ENCODE assay signal across 8 cellular contexts in the genomic region with DNA sequence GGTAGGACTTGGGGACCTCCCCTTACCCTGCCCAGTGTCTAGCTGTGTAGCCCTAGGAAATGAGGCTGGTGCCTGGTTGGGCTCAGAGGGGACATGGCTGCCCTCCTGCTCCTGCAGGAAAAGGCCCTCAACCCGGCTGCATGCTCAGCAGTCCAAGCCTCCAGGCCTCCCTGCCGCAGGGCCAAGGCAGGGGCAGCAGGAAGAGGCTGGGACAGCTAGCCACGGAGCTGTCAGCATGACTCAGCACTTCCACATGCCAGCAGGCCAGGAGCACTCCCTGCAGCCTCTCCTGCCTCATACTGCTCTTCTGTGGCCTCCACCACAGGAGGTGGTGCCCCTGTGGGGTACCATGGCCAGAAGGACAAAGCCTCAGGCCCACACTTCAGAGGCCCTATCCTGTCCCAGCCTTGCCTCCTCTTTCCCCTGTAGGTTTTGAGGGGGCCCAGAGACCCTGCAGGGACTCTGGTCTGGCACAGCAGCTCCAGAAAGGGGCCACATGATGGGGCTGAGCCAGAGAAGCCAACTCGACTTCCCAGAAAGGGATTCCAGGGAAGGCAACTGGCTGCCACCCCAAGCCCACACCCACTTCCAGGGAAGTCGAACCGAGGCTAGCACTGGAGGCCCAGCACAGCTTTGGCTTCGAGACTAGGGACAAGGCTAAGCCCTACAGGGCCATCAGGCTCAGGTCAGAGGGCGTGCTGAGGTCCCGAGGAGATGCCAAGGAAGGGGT. TPM values are rescaled to one million over a fixed set of nuclear protein-coding genes. Genes with fewer than 3 reads are reported as not detected.
A peak's percentile ranks its signal among the peaks of the same experiment; 100 is the strongest.
DNase-seq lines count a peak whose midpoint lies in the region; ATAC-seq and TF ChIP-seq lines count a peak whose summit lies in the region.

No MANE protein-coding gene starts in this region.

- no peaks in the 10 kb centered on the region for H3K27me3 Mint-ChIP-seq in activated CD4-positive, alpha-beta T cell treated with anti-CD3 and anti-CD28 coated beads for 36 hours

- H3K4me2 ChIP-seq in SU-DHL-6 (ENCODE audit: low read depth, low read length, poor library complexity, severe bottlenecking) = no peak overlapping the region

- no peaks in the 10 kb centered on the region for H3K9me2 ChIP-seq in SU-DHL-6 (replicated peaks; ENCODE audit: insufficient read depth, low read length)

- no peaks in the 10 kb centered on the region for H3K9me3 ChIP-seq in SU-DHL-6 (ENCODE audit: insufficient read depth, low read length)
- H3K9me3 ChIP-seq in muscle layer of duodenum (ENCODE audit: control insufficient read depth in 1 of 2, low read length in 2 of 2) = no peaks in the 10 kb centered on the region

- intact Hi-C loops in activated CD4-positive, alpha-beta T cell treated with anti-CD3 and anti-CD28 coated beads for 36 hours (cut with DNase I, micrococcal nuclease) = no loop called here

- H3K4me3 Mint-ChIP-seq in activated CD4-positive, alpha-beta T cell treated with anti-CD3 and anti-CD28 coated beads for 36 hours = no peak overlapping the region

- peaks cover 32% of the 10 kb centered on the region for H3F3A ChIP-seq in SU-DHL-6 (ENCODE audit: insufficient read depth)

- no peak overlapping the region for H2AFZ ChIP-seq in SU-DHL-6 (ENCODE audit: low read depth, low read length, severe bottlenecking)

- CTCF ChIA-PET in activated CD4-positive, alpha-beta T cell treated with anti-CD3 and anti-CD28 coated beads for 36 hours (lab: Charles Lee) = interaction anchor here (1.2 kb wide), 2 partner anchors 16 to 29 kb away, joined by 3 to 4 read pairs; no protein-coding TSS in a partner anchor

- H3K36me3 Mint-ChIP-seq in activated CD4-positive, alpha-beta T cell treated with anti-CD3 and anti-CD28 coated beads for 36 hours (ENCODE audit: low read depth) = peaks cover 34% of the 10 kb centered on the region

- H4K20me1 ChIP-seq in SU-DHL-6 (ENCODE audit: low read depth, low read length) = 0 out of 2 replicates have a peak, but pooled peaks cover under 1% of the 10 kb centered on the region

- H3K9ac ChIP-seq in SU-DHL-6 (ENCODE audit: low read length) = no peak overlapping the region

- ATAC-seq in activated CD4-positive, alpha-beta T cell treated with anti-CD3 and anti-CD28 coated beads for 36 hours = peak; percentile 43
- ATAC-seq in esophagus mucosa (peak; percentile 72), HG02759 (IDR thresholded peaks at IDR 0.05; ENCODE audit: unreplicated experiment) (no peak)

- H3K9me3 Mint-ChIP-seq in activated CD4-positive, alpha-beta T cell treated with anti-CD3 and anti-CD28 coated beads for 36 hours (ENCODE audit: low read depth) = no peaks in the 10 kb centered on the region

- POLR2A ChIA-PET in activated CD4-positive, alpha-beta T cell treated with anti-CD3 and anti-CD28 coated beads for 36 hours (lab: Charles Lee) = no interaction called here

- H3K27ac ChIP-seq in SU-DHL-6 (ENCODE audit: low read depth, low read length) (peak overlapping the region; percentile 22; the same call in 1 of the 2 replicates), muscle layer of duodenum (ENCODE audit: low read length) (peak overlapping the region; percentile 49)

- no peak for TF ChIP-seq CTCF in SU-DHL-6 (IDR thresholded peaks at IDR 0.05; ENCODE audit: insufficient read depth, low read length, poor library complexity, severe bottlenecking)

- no peak for DNase-seq in activated CD4-positive, alpha-beta T cell treated with anti-CD3 and anti-CD28 coated beads for 36 hours
- no peak for DNase-seq in activated CD4-positive, alpha-beta T cell treated with anti-CD3 and anti-CD28 coated beads, Interleukin-2, amount 50 U/mL, for 48 hours
- DNase-seq in NCI-H2196 (lab: John Stamatoyannopoulos, UW; ENCODE audit: unreplicated experiment) = no peak
- DNase-seq in NCI-H1092 treated with DMSO at 0.1 percent for 48 hours (lab: John Stamatoyannopoulos, UW) = no peak

- no peaks in the 10 kb centered on the region; the same call in 1 of the 2 replicates for H3K36me3 ChIP-seq in SU-DHL-6 (ENCODE audit: low read length)
- H3K36me3 ChIP-seq in muscle layer of duodenum (ENCODE audit: control insufficient read depth in 1 of 2, insufficient read depth in 2 of 2, low read length in 2 of 2) = peaks cover 56 to 78% of the 10 kb centered on the region in 2 donors

- peak overlapping the region; percentile 37 for H3K27ac Mint-ChIP-seq in activated CD4-positive, alpha-beta T cell treated with anti-CD3 and anti-CD28 coated beads for 36 hours

- peaks cover 2% of the 10 kb centered on the region; the same call in 1 of the 2 replicates for H3K79me2 ChIP-seq in SU-DHL-6 (ENCODE audit: insufficient read depth, low read length)

- H3K4me3 ChIP-seq in SU-DHL-6 (ENCODE audit: insufficient read depth, low read length, poor library complexity, severe bottlenecking) (no peak overlapping the region), muscle layer of duodenum (ENCODE audit: low read depth in 1 of 2, low read length in 2 of 2) (no peak overlapping the region)

- H3K27me3 ChIP-seq in SU-DHL-6 (ENCODE audit: low read length) = no peaks in the 10 kb centered on the region
- no peaks in the 10 kb centered on the region for H3K27me3 ChIP-seq in muscle layer of duodenum (ENCODE audit: low read depth, low read length)

- no peaks in the 10 kb centered on the region for H3K4me1 Mint-ChIP-seq in activated CD4-positive, alpha-beta T cell treated with anti-CD3 and anti-CD28 coated beads for 36 hours

- peaks cover 10 to 24% of the 10 kb centered on the region in 2 donors for H3K4me1 ChIP-seq in muscle layer of duodenum (ENCODE audit: control insufficient read depth in 1 of 2, insufficient read depth in 2 of 2, low read length in 2 of 2)

RNA-seq across cellular contexts. Expression of gene TKT, which starts 19.5 kb away (rescaled TPM):
- total RNA-seq in activated CD4-positive, alpha-beta T cell treated with anti-CD3 and anti-CD28 coated beads for 36 hours = 100 to 1,000 TPM; 320 to 418 TPM
- 379 TPM for total RNA-seq in esophagus mucosa
